Comparison of ENCODE assay signal across 10 cellular contexts in genomic region chr11:1028616-1029015, GRCh38. TPM values are rescaled to one million over a fixed set of nuclear protein-coding genes. Genes with fewer than 3 reads are reported as not detected.
"Had no signal": no experiment of that assay in that cellular context is flagged by ENCODE, and none has a peak within 500 bp of the region (broad histone marks: within the 10 kb centered on the region; RNA-seq: fewer than 3 reads in every experiment).

No MANE protein-coding gene starts in this region.

- H3K9me3 Mint-ChIP-seq: GM23338 had no signal

- H3K4me1 Mint-ChIP-seq: GM23338, H9, IgD-negative memory B cell had no signal

- H3K4me2 ChIP-seq: GM23338, KMS-11 had no signal

- H3K4me3 ChIP-seq: GM23338 had no signal

- H3K4me3 Mint-ChIP-seq: GM23338, H9, HFFc6, IgD-negative memory B cell had no signal

- H3K9ac ChIP-seq: KMS-11 had no signal

- H2AFZ ChIP-seq: GM23338 had no signal

- H3K36me3 Mint-ChIP-seq: IgD-negative memory B cell had no signal

- H3K27ac ChIP-seq: HL-60, KMS-11 had no signal

- H3K27me3 Mint-ChIP-seq: IgD-negative memory B cell had no signal

- DNase-seq: H9, HCEC 1CT, HFFc6, KBM-7 had no signal

- H3K27ac Mint-ChIP-seq: GM23338, HFFc6, IgD-negative memory B cell had no signal

RNA-seq across cellular contexts. Expression of gene MUC6, which starts 7.9 kb away (rescaled TPM):
- total RNA-seq: GM23338, H9, HepG2, HFFc6, HT1080 had no signal
- polyA plus RNA-seq: GM23338, HepG2, IgD-negative memory B cell had no signal

RNA-seq across cellular contexts. Expression of gene MUC2, which starts 46.1 kb away (rescaled TPM):
- total RNA-seq: GM23338, H9, HepG2, HT1080 had no signal
- polyA plus RNA-seq: GM23338, HepG2, IgD-negative memory B cell had no signal
